Comparison of ENCODE assay signal across 1 cellular context in the genomic region with DNA sequence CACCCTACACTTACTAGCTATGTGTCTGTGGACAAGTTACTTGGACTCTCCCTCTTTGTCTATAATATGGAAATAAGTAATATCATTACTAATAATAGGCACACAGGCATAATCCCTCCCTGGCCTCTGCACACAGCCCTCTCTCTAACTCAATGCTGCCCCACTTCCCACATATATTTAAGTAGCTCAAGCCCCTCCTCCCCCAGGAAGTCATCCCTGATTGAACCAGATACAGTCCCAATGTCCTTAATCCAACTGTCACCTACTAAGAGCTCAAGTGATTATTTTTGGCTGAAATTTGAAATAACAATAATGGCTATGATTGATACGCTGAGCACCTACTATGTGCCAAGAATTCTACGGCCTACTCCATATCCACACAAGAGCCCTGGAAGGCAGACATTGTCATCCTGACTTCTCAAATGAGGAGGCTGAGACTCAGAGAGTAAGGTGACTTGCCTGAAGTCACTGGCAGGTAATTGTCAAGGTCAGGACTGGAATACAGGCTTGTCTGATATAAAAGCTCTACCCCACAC.
TF ChIP-seq lines count a peak whose summit lies in the region.

No MANE protein-coding gene starts in this region.

TF ChIP-seq in HepG2, 621 proteins besides CTCF, POLR2A, EP300 and RAD21:
- peak; percentile 57 for TF ChIP-seq ZNF263 (CRISPR knock-in tag; IDR thresholded peaks at IDR 0.05)
- TF ChIP-seq ZNF431 (CRISPR knock-in tag; IDR thresholded peaks at IDR 0.05; ENCODE audit: borderline replicate concordance, low read depth) = no peak
- 0 out of 2 replicates have a peak, but pooled peaks have one; percentile 1 for TF ChIP-seq HOMEZ (CRISPR knock-in tag; IDR thresholded peaks at IDR 0.05; ENCODE audit: low read depth)
- peak; percentile 79 for TF ChIP-seq ZKSCAN1 (IDR thresholded peaks at IDR 0.05; ENCODE audit: low read length)
